In genomic region chr5:139384591-139385051, GRCh38 we compare ENCODE assay signal across 11 cellular contexts. TPM values are rescaled to one million over a fixed set of nuclear protein-coding genes. Genes with fewer than 3 reads are reported as not detected.
DNase-seq lines count a peak whose midpoint lies in the region; ATAC-seq and TF ChIP-seq lines count a peak whose summit lies in the region.
"Had no signal": no experiment of that assay in that cellular context is flagged by ENCODE, and none has a peak within 500 bp of the region (broad histone marks: within the 10 kb centered on the region; RNA-seq: fewer than 3 reads in every experiment).

No MANE protein-coding gene starts in this region.

- H4K20me1 ChIP-seq in DND-41 (ENCODE audit: insufficient read depth, low read length) (peaks cover 24% of the 10 kb centered on the region), Karpas-422 (ENCODE audit: insufficient read depth, low read depth, low read length) (no peaks in the 10 kb centered on the region)

- no peaks in the 10 kb centered on the region for H3K27me3 Mint-ChIP-seq in effector memory CD8-positive, alpha-beta T cell

- H2AFZ ChIP-seq in DND-41 (ENCODE audit: low read depth, low read length) (no peak overlapping the region), Karpas-422 (ENCODE audit: low read length) (no peak overlapping the region)

- peaks cover 44% of the 10 kb centered on the region for H3K79me2 ChIP-seq in DND-41 (ENCODE audit: insufficient read depth, low read length)
- H3K79me2 ChIP-seq in Karpas-422 (ENCODE audit: low read length), result no peaks in the 10 kb centered on the region

- intact Hi-C loops in sciatic nerve (cut with DNase I) (no loop called here), left colon (cut with DNase I, micrococcal nuclease) (no loop called here)

- TF ChIP-seq CTCF in DND-41 (IDR thresholded peaks at IDR 0.05; ENCODE audit: borderline replicate concordance, extremely low read depth, low read length, poor library complexity, severe bottlenecking), result no peak

- H3K27me3 ChIP-seq in DND-41 (ENCODE audit: insufficient read depth, low read length, poor library complexity), result no peaks in the 10 kb centered on the region
- no peaks in the 10 kb centered on the region for H3K27me3 ChIP-seq in Karpas-422 (ENCODE audit: low read length)
- H3K27me3 ChIP-seq: MG63 had no signal

- H3K36me3 Mint-ChIP-seq in effector memory CD8-positive, alpha-beta T cell (ENCODE audit: insufficient read depth), result peaks cover 10% of the 10 kb centered on the region

- H3K9me3 Mint-ChIP-seq in effector memory CD8-positive, alpha-beta T cell, result no peaks in the 10 kb centered on the region

- H3K9ac ChIP-seq in DND-41 (ENCODE audit: low read depth, low read length) (peak overlapping the region; percentile 87), Karpas-422 (ENCODE audit: low read length) (peak overlapping the region; percentile 46)

- H3K36me3 ChIP-seq in DND-41 (ENCODE audit: insufficient read depth, low read length) (peaks cover 31% of the 10 kb centered on the region), Karpas-422 (ENCODE audit: insufficient read depth, low read length) (no peaks in the 10 kb centered on the region)
- H3K36me3 ChIP-seq: MG63 had no signal

- peak overlapping the region; percentile 93 to 98 for H3K27ac Mint-ChIP-seq in effector memory CD8-positive, alpha-beta T cell

- peaks cover 23 to 35% of the 10 kb centered on the region in 2 donors for H3K4me1 Mint-ChIP-seq in effector memory CD8-positive, alpha-beta T cell (ENCODE audit: low read depth in 2 of 2)

- ATAC-seq in DND-41 (ENCODE audit: insufficient read depth, low read depth) (no peak), sciatic nerve (peak; percentile 4), HG02981 (IDR thresholded peaks at IDR 0.05; ENCODE audit: unreplicated experiment) (no peak), left colon (no peak), GM21526 (IDR thresholded peaks at IDR 0.05; ENCODE audit: low FRiP score, unreplicated experiment) (no peak), GM21529 (IDR thresholded peaks at IDR 0.05; ENCODE audit: unreplicated experiment) (no peak)
- no peak for ATAC-seq in effector memory CD8-positive, alpha-beta T cell (replicated peaks)
- ATAC-seq: SK-N-SH treated with all-trans-retinoic acid at 6 μM for 48 hours had no signal

- no peak for DNase-seq in DND-41
- no peak for DNase-seq in Karpas-422
- DNase-seq in effector memory CD8-positive, alpha-beta T cell, result no peak
- no peak for DNase-seq in sciatic nerve (ENCODE audit: low spot score)
- DNase-seq in left colon, result no peak
- DNase-seq: MG63 had no signal

- H3K4me3 Mint-ChIP-seq in effector memory CD8-positive, alpha-beta T cell, result peak overlapping the region; percentile 90

- H3K4me3 ChIP-seq in DND-41 (ENCODE audit: low read depth in 1 of 2, low read length in 2 of 2) (0 out of 4 replicates have a peak overlapping the region, but pooled peaks of 1 of the 2 experiments have one; percentile 18), Karpas-422 (ENCODE audit: low read length) (peak overlapping the region; percentile 5; the same call in 1 of the 2 replicates)
- H3K4me3 ChIP-seq: MG63 had no signal

- H3K4me2 ChIP-seq in DND-41 (ENCODE audit: insufficient read depth, low read length) (peak overlapping the region; percentile 46), Karpas-422 (ENCODE audit: low read depth, low read length, poor library complexity, severe bottlenecking) (peak overlapping the region; percentile 62)

- no peaks in the 10 kb centered on the region for H3K9me2 ChIP-seq in Karpas-422 (replicated peaks; ENCODE audit: insufficient read depth, low read length)

- H3K4me1 ChIP-seq in DND-41 (ENCODE audit: insufficient read depth, low read length) (peaks cover 62% of the 10 kb centered on the region), Karpas-422 (ENCODE audit: low read length) (peaks cover 60% of the 10 kb centered on the region)

- H3K9me3 ChIP-seq in DND-41 (ENCODE audit: insufficient read depth, low read length, severe bottlenecking), result no peaks in the 10 kb centered on the region
- no peaks in the 10 kb centered on the region for H3K9me3 ChIP-seq in Karpas-422 (ENCODE audit: low read length)
- H3K9me3 ChIP-seq: MG63 had no signal

- H3K27ac ChIP-seq in DND-41 (ENCODE audit: low read length) (peak overlapping the region; percentile 99), Karpas-422 (ENCODE audit: low read length) (no peak overlapping the region)

RNA-seq across cellular contexts. Expression of gene SLC23A1, which starts 1.5 kb away (rescaled TPM):
- total RNA-seq in Karpas-422 (2014; rRNA removed; shearing (Covaris generic); ENCODE audit: low replicate concordance), result not detected in 2 replicates
- total RNA-seq in sciatic nerve (not detected), left colon (1 to 10 TPM; 4.8 to 5.9 TPM)
- total RNA-seq: aorta had no signal

RNA-seq across cellular contexts. Expression of gene MZB1, which starts 5.1 kb away (rescaled TPM):
- total RNA-seq in Karpas-422 (2014; rRNA removed; shearing (Covaris generic); ENCODE audit: low replicate concordance), result 28.8 and 31.0 TPM in 2 replicates
- 0.71 TPM for total RNA-seq in sciatic nerve
- total RNA-seq in left colon, result 10 to 100 TPM in 1 of 2 donors, 1 to 10 TPM in 1; 6.0 to 36.9 TPM

RNA-seq across cellular contexts. Expression of gene PROB1, which starts 10.3 kb away (rescaled TPM):
- total RNA-seq in Karpas-422 (2014; rRNA removed; shearing (Covaris generic); ENCODE audit: low replicate concordance), result 0.78 and 2.3 TPM in 2 replicates
- total RNA-seq in sciatic nerve (1.6 TPM), left colon (under 1 TPM; 0.42 to 0.55 TPM)

RNA-seq across cellular contexts. Expression of gene SPATA24, which starts 19.3 kb away (rescaled TPM):
- 4.6 and 7.7 TPM in 2 replicates for total RNA-seq in Karpas-422 (2014; rRNA removed; shearing (Covaris generic); ENCODE audit: low replicate concordance)
- total RNA-seq in sciatic nerve (4.0 TPM), left colon (1 to 10 TPM; 3.6 to 3.8 TPM)

RNA-seq across cellular contexts. Expression of gene PAIP2, which starts 43.0 kb away (rescaled TPM):
- 111 and 113 TPM in 2 replicates for total RNA-seq in Karpas-422 (2014; rRNA removed; shearing (Covaris generic); ENCODE audit: low replicate concordance)
- 92.2 TPM for total RNA-seq in sciatic nerve
- total RNA-seq in left colon, result 10 to 100 TPM; 28.0 to 47.5 TPM
